In the genomic region with DNA sequence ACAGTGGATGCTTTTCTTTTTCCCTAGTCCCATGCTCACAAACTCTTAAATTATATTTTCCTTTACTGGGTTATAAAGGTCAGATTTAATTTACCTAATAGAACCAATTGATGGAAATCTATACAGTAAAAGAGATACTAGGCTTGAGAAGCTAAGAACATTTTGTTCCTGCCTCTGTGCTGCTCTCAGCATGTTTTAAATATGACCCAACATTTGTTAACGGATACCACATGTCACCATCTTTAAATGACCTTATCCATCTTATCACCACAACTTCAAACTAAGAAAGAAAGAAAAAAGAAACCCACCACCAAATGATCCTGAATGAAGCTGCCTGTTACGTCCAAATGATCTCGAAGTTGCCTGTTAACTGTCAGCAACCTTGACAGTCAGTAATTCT, we compare ENCODE assay signal across 21 cellular contexts.
"Had no signal": no experiment of that assay in that cellular context is flagged by ENCODE, and none has a peak within 500 bp of the region (broad histone marks: within the 10 kb centered on the region; RNA-seq: fewer than 3 reads in every experiment).

No MANE protein-coding gene starts in this region.

- H3K27ac ChIP-seq: HL-60, RWPE1 had no signal

- ATAC-seq: Panc1, PC-3 had no signal

- DNase-seq: KBM-7, MV-4-11, NCI-H1048, NCI-H1105, NCI-H1417, NCI-H1436 treated with DMSO at 0.1 percent for 48 hours, NCI-H1694, NCI-H187 treated with DMSO at 0.1 percent for 48 hours, NCI-H2029 treated with DMSO at 0.1 percent for 48 hours, NCI-H2107, NCI-H226, NCI-H446, NCI-H510A, NCI-H524 treated with DMSO at 0.1 percent for 48 hours, NCI-H69, NCI-H774, PC-3, SHP77 had no signal
